ENCODE assay signal across 1 cellular context in the genomic region with DNA sequence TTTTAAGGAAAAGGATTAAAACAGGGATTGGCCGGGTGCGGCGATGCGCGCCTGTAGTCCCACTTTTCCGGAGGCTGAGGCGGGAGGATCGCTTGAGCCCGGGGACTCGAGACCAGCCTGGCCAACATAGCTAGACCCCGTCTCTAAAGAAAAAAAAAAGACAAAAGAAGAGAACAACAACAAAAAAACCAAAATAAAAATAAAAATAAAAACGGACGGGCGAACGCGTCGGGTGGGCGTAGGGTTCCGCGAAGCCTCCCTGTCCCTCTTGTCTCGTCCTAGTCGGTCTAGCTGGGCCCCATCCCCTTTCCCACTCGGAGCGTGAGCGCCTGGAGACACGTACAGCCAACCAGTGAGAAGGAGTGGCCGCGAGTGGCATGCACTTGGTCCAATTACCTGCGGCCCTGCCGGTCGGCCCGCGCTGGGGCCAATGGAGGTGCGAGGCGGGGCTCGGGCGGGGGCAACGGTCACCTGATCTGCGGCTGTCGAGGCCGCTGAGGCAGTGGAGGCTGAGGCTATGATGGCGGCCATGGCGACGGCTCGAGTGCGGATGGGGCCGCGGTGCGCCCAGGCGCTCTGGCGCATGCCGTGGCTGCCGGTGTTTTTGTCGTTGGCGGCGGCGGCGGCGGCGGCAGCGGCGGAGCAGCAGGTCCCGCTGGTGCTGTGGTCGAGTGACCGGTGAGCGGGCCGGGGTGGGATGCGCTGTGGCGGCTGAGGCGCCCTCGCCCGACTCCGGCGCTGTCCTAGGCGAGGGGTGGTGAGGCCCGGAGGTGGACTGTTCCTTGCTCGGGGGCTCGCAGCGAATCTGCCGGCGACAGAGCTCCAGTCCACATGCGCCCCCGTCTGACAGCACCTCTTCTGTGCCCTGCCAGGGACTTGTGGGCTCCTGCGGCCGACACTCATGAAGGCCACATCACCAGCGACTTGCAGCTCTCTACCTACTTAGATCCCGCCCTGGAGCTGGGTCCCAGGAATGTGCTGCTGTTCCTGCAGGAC.
TF ChIP-seq lines count a peak whose summit lies in the region.

A gene with protein sequence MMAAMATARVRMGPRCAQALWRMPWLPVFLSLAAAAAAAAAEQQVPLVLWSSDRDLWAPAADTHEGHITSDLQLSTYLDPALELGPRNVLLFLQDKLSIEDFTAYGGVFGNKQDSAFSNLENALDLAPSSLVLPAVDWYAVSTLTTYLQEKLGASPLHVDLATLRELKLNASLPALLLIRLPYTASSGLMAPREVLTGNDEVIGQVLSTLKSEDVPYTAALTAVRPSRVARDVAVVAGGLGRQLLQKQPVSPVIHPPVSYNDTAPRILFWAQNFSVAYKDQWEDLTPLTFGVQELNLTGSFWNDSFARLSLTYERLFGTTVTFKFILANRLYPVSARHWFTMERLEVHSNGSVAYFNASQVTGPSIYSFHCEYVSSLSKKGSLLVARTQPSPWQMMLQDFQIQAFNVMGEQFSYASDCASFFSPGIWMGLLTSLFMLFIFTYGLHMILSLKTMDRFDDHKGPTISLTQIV (plus strand): TSS at position 502 of the 996 bp plus-strand sequence. CDS start 16 bp downstream, at position 518.

TF ChIP-seq in WTC11, 78 proteins besides CTCF, POLR2A, EP300 and RAD21 (continued from another document):
- TF ChIP-seq, protein P1, sequence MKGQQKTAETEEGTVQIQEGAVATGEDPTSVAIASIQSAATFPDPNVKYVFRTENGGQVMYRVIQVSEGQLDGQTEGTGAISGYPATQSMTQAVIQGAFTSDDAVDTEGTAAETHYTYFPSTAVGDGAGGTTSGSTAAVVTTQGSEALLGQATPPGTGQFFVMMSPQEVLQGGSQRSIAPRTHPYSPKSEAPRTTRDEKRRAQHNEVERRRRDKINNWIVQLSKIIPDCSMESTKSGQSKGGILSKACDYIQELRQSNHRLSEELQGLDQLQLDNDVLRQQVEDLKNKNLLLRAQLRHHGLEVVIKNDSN (CRISPR knock-in tag; IDR thresholded peaks at IDR 0.05): peak; percentile 93
- TF ChIP-seq CBFB (CRISPR knock-in tag; IDR thresholded peaks at IDR 0.05; ENCODE audit: low read depth) (no peak), KAT7 (CRISPR knock-in tag; IDR thresholded peaks at IDR 0.05; ENCODE audit: borderline replicate concordance) (no peak), CREB1 (CRISPR knock-in tag; IDR thresholded peaks at IDR 0.05) (no peak), TCF7 (CRISPR knock-in tag; IDR thresholded peaks at IDR 0.05; ENCODE audit: low read depth) (no peak), NFE2L1 (CRISPR knock-in tag; IDR thresholded peaks at IDR 0.05) (0 out of 2 replicates have a peak, but pooled peaks have one; percentile 33), ZNF232 (CRISPR knock-in tag; IDR thresholded peaks at IDR 0.05) (no peak), ZNF121 (CRISPR knock-in tag; IDR thresholded peaks at IDR 0.05) (peak; percentile 70; the same call in 1 of the 2 replicates), GABPB1 (CRISPR knock-in tag; IDR thresholded peaks at IDR 0.05) (no peak), NFYB (CRISPR knock-in tag; conservative IDR thresholded peaks at IDR 0.05; ENCODE audit: low read depth) (peak; percentile 91), SOX15 (CRISPR knock-in tag; IDR thresholded peaks at IDR 0.05) (no peak)
- TF ChIP-seq, protein P2, sequence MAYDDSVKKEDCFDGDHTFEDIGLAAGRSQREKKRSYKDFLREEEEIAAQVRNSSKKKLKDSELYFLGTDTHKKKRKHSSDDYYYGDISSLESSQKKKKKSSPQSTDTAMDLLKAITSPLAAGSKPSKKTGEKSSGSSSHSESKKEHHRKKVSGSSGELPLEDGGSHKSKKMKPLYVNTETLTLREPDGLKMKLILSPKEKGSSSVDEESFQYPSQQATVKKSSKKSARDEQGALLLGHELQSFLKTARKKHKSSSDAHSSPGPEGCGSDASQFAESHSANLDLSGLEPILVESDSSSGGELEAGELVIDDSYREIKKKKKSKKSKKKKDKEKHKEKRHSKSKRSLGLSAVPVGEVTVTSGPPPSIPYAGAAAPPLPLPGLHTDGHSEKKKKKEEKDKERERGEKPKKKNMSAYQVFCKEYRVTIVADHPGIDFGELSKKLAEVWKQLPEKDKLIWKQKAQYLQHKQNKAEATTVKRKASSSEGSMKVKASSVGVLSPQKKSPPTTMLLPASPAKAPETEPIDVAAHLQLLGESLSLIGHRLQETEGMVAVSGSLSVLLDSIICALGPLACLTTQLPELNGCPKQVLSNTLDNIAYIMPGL (CRISPR knock-in tag; IDR thresholded peaks at IDR 0.05): peak; percentile 50; the same call in 1 of the 2 replicates
- TF ChIP-seq, protein P3, sequence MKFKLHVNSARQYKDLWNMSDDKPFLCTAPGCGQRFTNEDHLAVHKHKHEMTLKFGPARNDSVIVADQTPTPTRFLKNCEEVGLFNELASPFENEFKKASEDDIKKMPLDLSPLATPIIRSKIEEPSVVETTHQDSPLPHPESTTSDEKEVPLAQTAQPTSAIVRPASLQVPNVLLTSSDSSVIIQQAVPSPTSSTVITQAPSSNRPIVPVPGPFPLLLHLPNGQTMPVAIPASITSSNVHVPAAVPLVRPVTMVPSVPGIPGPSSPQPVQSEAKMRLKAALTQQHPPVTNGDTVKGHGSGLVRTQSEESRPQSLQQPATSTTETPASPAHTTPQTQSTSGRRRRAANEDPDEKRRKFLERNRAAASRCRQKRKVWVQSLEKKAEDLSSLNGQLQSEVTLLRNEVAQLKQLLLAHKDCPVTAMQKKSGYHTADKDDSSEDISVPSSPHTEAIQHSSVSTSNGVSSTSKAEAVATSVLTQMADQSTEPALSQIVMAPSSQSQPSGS (CRISPR knock-in tag; IDR thresholded peaks at IDR 0.05; ENCODE audit: borderline replicate concordance, low read depth): no peak
- TF ChIP-seq, protein P4, sequence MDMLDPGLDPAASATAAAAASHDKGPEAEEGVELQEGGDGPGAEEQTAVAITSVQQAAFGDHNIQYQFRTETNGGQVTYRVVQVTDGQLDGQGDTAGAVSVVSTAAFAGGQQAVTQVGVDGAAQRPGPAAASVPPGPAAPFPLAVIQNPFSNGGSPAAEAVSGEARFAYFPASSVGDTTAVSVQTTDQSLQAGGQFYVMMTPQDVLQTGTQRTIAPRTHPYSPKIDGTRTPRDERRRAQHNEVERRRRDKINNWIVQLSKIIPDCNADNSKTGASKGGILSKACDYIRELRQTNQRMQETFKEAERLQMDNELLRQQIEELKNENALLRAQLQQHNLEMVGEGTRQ (CRISPR knock-in tag; IDR thresholded peaks at IDR 0.05): peak; percentile 94
- TF ChIP-seq, protein P5, sequence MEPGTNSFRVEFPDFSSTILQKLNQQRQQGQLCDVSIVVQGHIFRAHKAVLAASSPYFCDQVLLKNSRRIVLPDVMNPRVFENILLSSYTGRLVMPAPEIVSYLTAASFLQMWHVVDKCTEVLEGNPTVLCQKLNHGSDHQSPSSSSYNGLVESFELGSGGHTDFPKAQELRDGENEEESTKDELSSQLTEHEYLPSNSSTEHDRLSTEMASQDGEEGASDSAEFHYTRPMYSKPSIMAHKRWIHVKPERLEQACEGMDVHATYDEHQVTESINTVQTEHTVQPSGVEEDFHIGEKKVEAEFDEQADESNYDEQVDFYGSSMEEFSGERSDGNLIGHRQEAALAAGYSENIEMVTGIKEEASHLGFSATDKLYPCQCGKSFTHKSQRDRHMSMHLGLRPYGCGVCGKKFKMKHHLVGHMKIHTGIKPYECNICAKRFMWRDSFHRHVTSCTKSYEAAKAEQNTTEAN (CRISPR knock-in tag; IDR thresholded peaks at IDR 0.05): 0 out of 2 replicates have a peak, but pooled peaks have one; percentile 19
